In genomic region chr4:183986645-183987528, GRCh38 we compare ENCODE assay signal across 11 cellular contexts.
DNase-seq lines count a peak whose midpoint lies in the region; TF ChIP-seq lines count a peak whose summit lies in the region.
"Had no signal": no experiment of that assay in that cellular context is flagged by ENCODE, and none has a peak within 500 bp of the region (broad histone marks: within the 10 kb centered on the region; RNA-seq: fewer than 3 reads in every experiment).

No MANE protein-coding gene starts in this region.

- WGBS in trophoblast cell (ENCODE audit: extremely low coverage, insufficient coverage, insufficient read length) = no CpG with 5 or more reads among the region's 33 CpGs

- H3K14ac ChIP-seq in trophoblast cell (ENCODE audit: low read length) = peak overlapping the region; percentile 45

- H2AFZ ChIP-seq in trophoblast cell (ENCODE audit: insufficient read depth, low read length, poor library complexity) = peak overlapping the region; percentile 21

- H3K79me2 ChIP-seq in trophoblast cell (ENCODE audit: control insufficient read depth, insufficient read depth, low read length, poor library complexity) = peaks cover 5% of the 10 kb centered on the region

- peak overlapping the region; percentile 61 for H3K4me2 ChIP-seq in trophoblast cell (ENCODE audit: low read length)

- peak overlapping the region; percentile 26 for H2BK120ac ChIP-seq in trophoblast cell (ENCODE audit: insufficient read depth, low read length, poor library complexity)

- H3K23ac ChIP-seq in trophoblast cell (ENCODE audit: low read length) = no peak overlapping the region

- no peak for TF ChIP-seq CTCF in C4-2B (conservative IDR thresholded peaks at IDR 0.05)
- TF ChIP-seq CTCF in WI38 (IDR thresholded peaks at IDR 0.05; ENCODE audit: low read depth, low read length) = no peak
- TF ChIP-seq CTCF in foreskin fibroblast (IDR thresholded peaks at IDR 0.05; ENCODE audit: low read depth, low read length) = no peak
- no peak for TF ChIP-seq CTCF in osteocyte (IDR thresholded peaks at IDR 0.05)

- no peak overlapping the region for H3K4me3 Mint-ChIP-seq in osteocyte (ENCODE audit: unreplicated experiment)
- H3K4me3 Mint-ChIP-seq: activated CD8-positive, alpha-beta T cell treated with anti-CD3 and anti-CD28 coated beads for 36 hours; CD4-positive, alpha-beta memory T cell had no signal

- H3K9me3 Mint-ChIP-seq in osteocyte (ENCODE audit: unreplicated experiment) = no peaks in the 10 kb centered on the region
- H3K9me3 Mint-ChIP-seq: activated CD8-positive, alpha-beta T cell treated with anti-CD3 and anti-CD28 coated beads for 36 hours had no signal

- H2AK5ac ChIP-seq in trophoblast cell (ENCODE audit: low read length) = peak overlapping the region; percentile 48

- H3K4me3 ChIP-seq in WI38 (ENCODE audit: low read depth, low read length) (peak overlapping the region; percentile 40), foreskin fibroblast (ENCODE audit: low read depth in 1 of 2, low read length in 2 of 2) (peak overlapping the region; percentile 24 to 57), trophoblast cell (ENCODE audit: low read depth, low read length) (no peak overlapping the region)

- H2BK12ac ChIP-seq in trophoblast cell (ENCODE audit: low read length) = peak overlapping the region; percentile 46

- peak overlapping the region; percentile 39 for H4K8ac ChIP-seq in trophoblast cell (ENCODE audit: low read depth, low read length)

- H3K4me1 Mint-ChIP-seq in osteocyte (ENCODE audit: unreplicated experiment) = peaks cover 2% of the 10 kb centered on the region
- H3K4me1 Mint-ChIP-seq: CD4-positive, alpha-beta memory T cell had no signal

- H4K91ac ChIP-seq in trophoblast cell (ENCODE audit: low read depth, low read length) = peak overlapping the region; percentile 65

- no peak overlapping the region for H3K27ac Mint-ChIP-seq in osteocyte (ENCODE audit: unreplicated experiment)
- H3K27ac Mint-ChIP-seq: activated CD8-positive, alpha-beta T cell treated with anti-CD3 and anti-CD28 coated beads for 36 hours; CD4-positive, alpha-beta memory T cell had no signal

- H4K12ac ChIP-seq in trophoblast cell (ENCODE audit: low read depth, low read length) = no peak overlapping the region

- H3K18ac ChIP-seq in trophoblast cell (ENCODE audit: low read length) = peak overlapping the region; percentile 7

- peak overlapping the region; percentile 28 for H3K4ac ChIP-seq in trophoblast cell (ENCODE audit: low read depth, low read length)

- DNase-seq in foreskin fibroblast = no peak
- no peak for DNase-seq in trophoblast cell
- DNase-seq in iPS-NIHi7 (ENCODE audit: extremely low spot score) = no peak
- no peak for DNase-seq in activated T-cell treated with anti-CD3 and anti-CD28 coated beads, Interleukin-2, amount 50 U/mL, for 1 hour
- DNase-seq in RKO (ENCODE audit: low spot score) = no peak
- no peak for DNase-seq in osteocyte (ENCODE audit: extremely low spot score, unreplicated experiment)
- DNase-seq: activated CD8-positive, alpha-beta T cell treated with anti-CD3 and anti-CD28 coated beads for 36 hours; CD4-positive, alpha-beta memory T cell; stimulated activated naive CD8-positive, alpha-beta T cell treated with anti-CD3 and anti-CD28 coated beads, Interleukin-15, Interleukin-2, amounts not matched to agents 100 U/mL and 50 U/mL, for 24 hours had no signal

- H2BK5ac ChIP-seq in trophoblast cell (ENCODE audit: low read depth, low read length, poor library complexity) = peak overlapping the region; percentile 4

- no peaks in the 10 kb centered on the region for H3K27me3 Mint-ChIP-seq in osteocyte (ENCODE audit: unreplicated experiment)

- H3K36me3 Mint-ChIP-seq in osteocyte (ENCODE audit: unreplicated experiment) = no peaks in the 10 kb centered on the region
- H3K36me3 Mint-ChIP-seq: CD4-positive, alpha-beta memory T cell had no signal

- H3K79me1 ChIP-seq in trophoblast cell (ENCODE audit: low read length) = peaks cover 20% of the 10 kb centered on the region

- H3K27ac ChIP-seq in C4-2B (peak overlapping the region; percentile 73), trophoblast cell (ENCODE audit: low read depth, low read length) (peak overlapping the region; percentile 71)

- H3K36me3 ChIP-seq in trophoblast cell (ENCODE audit: control insufficient read depth in 1 of 2, insufficient read depth in 2 of 2, low read length in 2 of 2) = no peaks in the 10 kb centered on the region

- no peak overlapping the region for H3K9ac ChIP-seq in trophoblast cell (ENCODE audit: low read length)

- H3K27me3 ChIP-seq in trophoblast cell (ENCODE audit: insufficient read depth, low read length) = no peaks in the 10 kb centered on the region

- H3K9me3 ChIP-seq in trophoblast cell (ENCODE audit: insufficient read depth, low read depth, low read length) = no peaks in the 10 kb centered on the region

- peaks cover 11 to 12% of the 10 kb centered on the region in 2 experiments for H3K4me1 ChIP-seq in trophoblast cell (ENCODE audit: control insufficient read depth in 1 of 2, insufficient read depth in 2 of 2, low read length in 2 of 2)
